ENCODE assay signal across 1 cellular context in the genomic region with DNA sequence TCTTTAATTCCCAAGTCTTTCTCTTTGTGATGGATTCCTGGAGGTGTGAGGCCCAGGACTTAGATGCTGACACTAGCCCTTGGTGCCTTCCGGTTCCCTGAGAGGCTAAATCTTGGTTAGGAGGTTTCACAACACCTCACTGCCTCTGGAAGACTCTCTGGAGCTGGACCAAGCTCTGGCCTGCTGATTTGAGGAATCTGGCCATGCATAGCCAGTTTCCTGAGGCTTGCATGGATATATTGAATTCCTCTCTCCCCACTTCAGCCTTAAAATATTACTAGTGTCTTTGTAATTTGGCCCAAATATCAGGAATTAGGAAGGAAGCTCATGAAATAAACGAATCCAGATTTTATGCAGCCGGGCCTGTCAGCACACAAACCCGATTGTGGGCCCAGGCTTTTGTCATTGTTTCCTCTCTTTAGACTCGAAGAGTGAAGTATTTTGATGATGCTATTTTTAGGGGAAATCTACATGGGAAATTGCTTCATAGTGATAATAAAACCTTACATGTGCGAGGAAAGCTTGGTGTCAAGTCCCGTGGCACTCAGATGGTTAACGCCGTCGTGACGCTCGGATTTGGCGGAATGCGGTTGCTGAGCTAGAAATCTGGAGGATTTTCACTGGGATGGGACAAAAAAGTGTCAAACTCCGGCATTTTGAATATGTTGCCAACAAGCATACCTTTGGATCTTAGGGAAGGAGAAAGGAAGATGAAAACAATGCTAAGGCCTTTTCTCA.
TF ChIP-seq lines count a peak whose summit lies in the region.

No MANE protein-coding gene starts in this region.

TF ChIP-seq in liver, 16 proteins besides CTCF, POLR2A, EP300 and RAD21:
- TF ChIP-seq FOXA2 (IDR thresholded peaks at IDR 0.05) (no peak), YY1 (IDR thresholded peaks at IDR 0.05) (no peak), HNF4G (IDR thresholded peaks at IDR 0.05) (no peak), TAF1 (conservative IDR thresholded peaks at IDR 0.05) (no peak), JUND (IDR thresholded peaks at IDR 0.05) (no peak), NR2F2 (IDR thresholded peaks at IDR 0.05) (no peak), HNF4A (conservative IDR thresholded peaks at IDR 0.05) (no peak), SP1 (IDR thresholded peaks at IDR 0.05) (no peak), GABPA (IDR thresholded peaks at IDR 0.05 in 1 of 2, conservative IDR thresholded peaks at IDR 0.05 in 1 of 2) (no peak), FOXA1 (IDR thresholded peaks at IDR 0.05) (no peak), RXRA (IDR thresholded peaks at IDR 0.05) (no peak), EGR1 (IDR thresholded peaks at IDR 0.05; ENCODE audit: low read depth in 2 of 2) (no peak)
- TF ChIP-seq, protein P1, sequence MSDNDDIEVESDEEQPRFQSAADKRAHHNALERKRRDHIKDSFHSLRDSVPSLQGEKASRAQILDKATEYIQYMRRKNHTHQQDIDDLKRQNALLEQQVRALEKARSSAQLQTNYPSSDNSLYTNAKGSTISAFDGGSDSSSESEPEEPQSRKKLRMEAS (IDR thresholded peaks at IDR 0.05), result no peak
- TF ChIP-seq, protein P2, sequence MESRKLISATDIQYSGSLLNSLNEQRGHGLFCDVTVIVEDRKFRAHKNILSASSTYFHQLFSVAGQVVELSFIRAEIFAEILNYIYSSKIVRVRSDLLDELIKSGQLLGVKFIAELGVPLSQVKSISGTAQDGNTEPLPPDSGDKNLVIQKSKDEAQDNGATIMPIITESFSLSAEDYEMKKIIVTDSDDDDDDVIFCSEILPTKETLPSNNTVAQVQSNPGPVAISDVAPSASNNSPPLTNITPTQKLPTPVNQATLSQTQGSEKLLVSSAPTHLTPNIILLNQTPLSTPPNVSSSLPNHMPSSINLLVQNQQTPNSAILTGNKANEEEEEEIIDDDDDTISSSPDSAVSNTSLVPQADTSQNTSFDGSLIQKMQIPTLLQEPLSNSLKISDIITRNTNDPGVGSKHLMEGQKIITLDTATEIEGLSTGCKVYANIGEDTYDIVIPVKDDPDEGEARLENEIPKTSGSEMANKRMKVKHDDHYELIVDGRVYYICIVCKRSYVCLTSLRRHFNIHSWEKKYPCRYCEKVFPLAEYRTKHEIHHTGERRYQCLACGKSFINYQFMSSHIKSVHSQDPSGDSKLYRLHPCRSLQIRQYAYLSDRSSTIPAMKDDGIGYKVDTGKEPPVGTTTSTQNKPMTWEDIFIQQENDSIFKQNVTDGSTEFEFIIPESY (IDR thresholded peaks at IDR 0.05), result no peak
- TF ChIP-seq, protein P3, sequence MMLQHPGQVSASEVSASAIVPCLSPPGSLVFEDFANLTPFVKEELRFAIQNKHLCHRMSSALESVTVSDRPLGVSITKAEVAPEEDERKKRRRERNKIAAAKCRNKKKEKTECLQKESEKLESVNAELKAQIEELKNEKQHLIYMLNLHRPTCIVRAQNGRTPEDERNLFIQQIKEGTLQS (IDR thresholded peaks at IDR 0.05), result no peak
- TF ChIP-seq, protein P4, sequence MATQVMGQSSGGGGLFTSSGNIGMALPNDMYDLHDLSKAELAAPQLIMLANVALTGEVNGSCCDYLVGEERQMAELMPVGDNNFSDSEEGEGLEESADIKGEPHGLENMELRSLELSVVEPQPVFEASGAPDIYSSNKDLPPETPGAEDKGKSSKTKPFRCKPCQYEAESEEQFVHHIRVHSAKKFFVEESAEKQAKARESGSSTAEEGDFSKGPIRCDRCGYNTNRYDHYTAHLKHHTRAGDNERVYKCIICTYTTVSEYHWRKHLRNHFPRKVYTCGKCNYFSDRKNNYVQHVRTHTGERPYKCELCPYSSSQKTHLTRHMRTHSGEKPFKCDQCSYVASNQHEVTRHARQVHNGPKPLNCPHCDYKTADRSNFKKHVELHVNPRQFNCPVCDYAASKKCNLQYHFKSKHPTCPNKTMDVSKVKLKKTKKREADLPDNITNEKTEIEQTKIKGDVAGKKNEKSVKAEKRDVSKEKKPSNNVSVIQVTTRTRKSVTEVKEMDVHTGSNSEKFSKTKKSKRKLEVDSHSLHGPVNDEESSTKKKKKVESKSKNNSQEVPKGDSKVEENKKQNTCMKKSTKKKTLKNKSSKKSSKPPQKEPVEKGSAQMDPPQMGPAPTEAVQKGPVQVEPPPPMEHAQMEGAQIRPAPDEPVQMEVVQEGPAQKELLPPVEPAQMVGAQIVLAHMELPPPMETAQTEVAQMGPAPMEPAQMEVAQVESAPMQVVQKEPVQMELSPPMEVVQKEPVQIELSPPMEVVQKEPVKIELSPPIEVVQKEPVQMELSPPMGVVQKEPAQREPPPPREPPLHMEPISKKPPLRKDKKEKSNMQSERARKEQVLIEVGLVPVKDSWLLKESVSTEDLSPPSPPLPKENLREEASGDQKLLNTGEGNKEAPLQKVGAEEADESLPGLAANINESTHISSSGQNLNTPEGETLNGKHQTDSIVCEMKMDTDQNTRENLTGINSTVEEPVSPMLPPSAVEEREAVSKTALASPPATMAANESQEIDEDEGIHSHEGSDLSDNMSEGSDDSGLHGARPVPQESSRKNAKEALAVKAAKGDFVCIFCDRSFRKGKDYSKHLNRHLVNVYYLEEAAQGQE (IDR thresholded peaks at IDR 0.05), result no peak
